30 cellular contexts compared by ENCODE assay signal in genomic region chr15:65362491-65362890, GRCh38. TPM values are rescaled to one million over a fixed set of nuclear protein-coding genes. Genes with fewer than 3 reads are reported as not detected.
"Had no signal": no experiment of that assay in that cellular context is flagged by ENCODE, and none has a peak within 500 bp of the region (broad histone marks: within the 10 kb centered on the region; RNA-seq: fewer than 3 reads in every experiment).

No MANE protein-coding gene starts in this region.

- H3K9me2 ChIP-seq: SK-N-SH had no signal

- DNase-seq: activated CD4-positive, alpha-beta memory T cell treated with anti-CD3 and anti-CD28 coated beads for 36 hours; activated CD4-positive, alpha-beta T cell treated with anti-CD3 and anti-CD28 coated beads, Interleukin-2, amount 10 ng/mL, durations not matched to agents 7 days and 5 days; activated CD4-positive, CD25-positive, alpha-beta regulatory T cell; activated gamma-delta T cell; activated naive CD4-positive, alpha-beta T cell treated with anti-CD3 and anti-CD28 coated beads for 36 hours; activated T-cell treated with anti-CD3 and anti-CD28 coated beads for 4 hours; activated T-cell treated with anti-CD3 and anti-CD28 coated beads, Interleukin-2, amount 50 U/mL, for 48 hours; amygdala; Karpas-422; MM.1S; NCI-H1105; NCI-H1436; NCI-H1694 treated with DMSO at 0.1 percent for 48 hours; NCI-H2081; NCI-H510A treated with DMSO at 0.1 percent for 48 hours; NCI-H69; NK-92 treated with Interleukin-12 subunit alpha and Interleukin-12 subunit beta, amount 100 ng/mL, for 24 hours; OCI-M1; Right ventricle myocardium superior; RPMI8226; SJCRH30; SK-N-SH; T-helper 1 cell had no signal

- H3K36me3 ChIP-seq: SJCRH30 had no signal

- H3K4me2 ChIP-seq: SK-N-SH had no signal

- H3K9me3 Mint-ChIP-seq: activated CD4-positive, alpha-beta memory T cell treated with anti-CD3 and anti-CD28 coated beads for 36 hours; activated CD4-positive, alpha-beta T cell treated with anti-CD3 and anti-CD28 coated beads, Interleukin-2, amount 10 ng/mL, durations not matched to agents 7 days and 5 days; activated naive CD4-positive, alpha-beta T cell treated with anti-CD3 and anti-CD28 coated beads for 36 hours; activated T-helper 17 cell treated with anti-CD3 and anti-CD28 coated beads, Interleukin-2, amount 50 U/mL, for 72 hours; brain had no signal

- H3K9ac ChIP-seq: SK-N-SH had no signal

- ATAC-seq: activated T-helper 17 cell treated with anti-CD3 and anti-CD28 coated beads, Interleukin-2, amount 50 U/mL, for 72 hours; Panc1 had no signal

- H3K27me3 ChIP-seq: SJCRH30 had no signal

- H3K9me3 ChIP-seq: SJCRH30, SK-N-SH had no signal

- H3K4me3 ChIP-seq: SJCRH30 had no signal

- H3K27ac Mint-ChIP-seq: activated CD4-positive, alpha-beta memory T cell treated with anti-CD3 and anti-CD28 coated beads for 36 hours; activated naive CD4-positive, alpha-beta T cell treated with anti-CD3 and anti-CD28 coated beads for 36 hours; activated naive CD8-positive, alpha-beta T cell; activated T-helper 17 cell treated with anti-CD3 and anti-CD28 coated beads, Interleukin-2, amount 50 U/mL, for 72 hours had no signal

- H3K36me3 Mint-ChIP-seq: activated CD4-positive, alpha-beta memory T cell treated with anti-CD3 and anti-CD28 coated beads for 36 hours; activated naive CD8-positive, alpha-beta T cell had no signal

- H3K4me3 Mint-ChIP-seq: activated CD4-positive, alpha-beta memory T cell treated with anti-CD3 and anti-CD28 coated beads for 36 hours; activated CD4-positive, alpha-beta T cell treated with anti-CD3 and anti-CD28 coated beads, Interleukin-2, amount 10 ng/mL, durations not matched to agents 7 days and 5 days; activated naive CD4-positive, alpha-beta T cell treated with anti-CD3 and anti-CD28 coated beads for 36 hours; activated naive CD8-positive, alpha-beta T cell; activated T-helper 17 cell treated with anti-CD3 and anti-CD28 coated beads, Interleukin-2, amount 50 U/mL, for 72 hours; brain had no signal

- H3K4me1 Mint-ChIP-seq: activated CD4-positive, alpha-beta T cell treated with anti-CD3 and anti-CD28 coated beads, Interleukin-2, amount 10 ng/mL, durations not matched to agents 7 days and 5 days; activated T-helper 17 cell treated with anti-CD3 and anti-CD28 coated beads, Interleukin-2, amount 50 U/mL, for 72 hours had no signal

- H3K27ac ChIP-seq: SJCRH30, VCaP had no signal

RNA-seq across cellular contexts. Expression of gene IGDCC3, which starts 15.3 kb away (rescaled TPM):
- total RNA-seq: activated CD4-positive, alpha-beta memory T cell treated with anti-CD3 and anti-CD28 coated beads for 36 hours; activated CD4-positive, alpha-beta T cell treated with anti-CD3 and anti-CD28 coated beads, Interleukin-2, amount 10 ng/mL, durations not matched to agents 7 days and 5 days; activated CD8-positive, alpha-beta memory T cell treated with anti-CD3 and anti-CD28 coated beads for 36 hours; activated naive CD4-positive, alpha-beta T cell treated with anti-CD3 and anti-CD28 coated beads for 36 hours; activated T-helper 17 cell treated with anti-CD3 and anti-CD28 coated beads, Interleukin-2, amount 50 U/mL, for 72 hours; T-helper 2 cell treated with Interferon-gamma antibody and Interleukin-4, amounts not matched to agents 100 ng/mL and 5 ng/mL, for 36 hours had no signal

RNA-seq across cellular contexts. Expression of gene RNU5B-1, which starts 58.0 kb away (rescaled TPM):
- total RNA-seq: activated CD4-positive, alpha-beta memory T cell treated with anti-CD3 and anti-CD28 coated beads for 36 hours; activated CD8-positive, alpha-beta memory T cell treated with anti-CD3 and anti-CD28 coated beads for 36 hours; activated naive CD4-positive, alpha-beta T cell treated with anti-CD3 and anti-CD28 coated beads for 36 hours; SJCRH30; T-helper 2 cell treated with Interferon-gamma antibody and Interleukin-4, amounts not matched to agents 100 ng/mL and 5 ng/mL, for 36 hours had no signal
- polyA plus RNA-seq: SK-N-SH had no signal
